In genomic region chr19:13881231-13881691, GRCh38 we compare ENCODE assay signal across 1 cellular context.
TF ChIP-seq lines count a peak whose summit lies in the region.

No MANE protein-coding gene starts in this region.

TF ChIP-seq in IMR-90, 13 proteins besides CTCF, POLR2A, EP300 and RAD21:
- TF ChIP-seq MXI1 (IDR thresholded peaks at IDR 0.05; ENCODE audit: borderline replicate concordance, low read depth, low read length) (no peak), RCOR1 (IDR thresholded peaks at IDR 0.05; ENCODE audit: insufficient replicate concordance, low read length) (no peak), MAZ (IDR thresholded peaks at IDR 0.05; ENCODE audit: borderline replicate concordance, low read depth, low read length) (no peak), NFE2L2 (IDR thresholded peaks at IDR 0.05; ENCODE audit: low read depth, low read length) (no peak), MAFK (IDR thresholded peaks at IDR 0.05; ENCODE audit: low read depth, low read length) (no peak), ELK1 (IDR thresholded peaks at IDR 0.05; ENCODE audit: borderline replicate concordance, low read depth, low read length) (no peak), RFX5 (IDR thresholded peaks at IDR 0.05; ENCODE audit: low read depth, low read length) (no peak), BHLHE40 (IDR thresholded peaks at IDR 0.05; ENCODE audit: low read depth, low read length) (no peak), CEBPB (IDR thresholded peaks at IDR 0.05; ENCODE audit: low read depth, low read length) (no peak), SMC3 (IDR thresholded peaks at IDR 0.05; ENCODE audit: low read depth, low read length) (no peak), CHD1 (IDR thresholded peaks at IDR 0.05; ENCODE audit: low read depth, low read length) (no peak), USF2 (IDR thresholded peaks at IDR 0.05; ENCODE audit: low read depth, low read length) (no peak), FOS (IDR thresholded peaks at IDR 0.05; ENCODE audit: low read depth, low read length) (no peak)
